In the genomic region with DNA sequence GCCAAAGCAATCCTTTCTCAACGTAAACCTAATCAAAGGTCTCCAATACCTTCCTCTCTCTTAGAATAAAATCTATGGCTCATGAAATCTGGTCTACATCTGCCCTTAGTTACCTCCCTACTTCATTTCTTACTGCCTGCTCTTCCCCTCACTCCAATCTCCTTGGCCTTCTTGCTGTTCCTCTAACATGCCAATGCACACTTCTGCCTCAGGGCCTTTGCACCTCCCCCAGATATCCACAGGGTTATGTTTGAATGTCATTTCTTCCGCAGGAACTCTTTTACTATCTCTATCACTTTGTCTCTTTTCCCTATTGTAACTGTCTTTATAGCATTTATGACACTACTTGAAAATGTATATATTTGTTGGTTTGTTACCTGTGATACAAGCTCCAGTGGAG, we compare ENCODE assay signal across 21 cellular contexts. TPM values are rescaled to one million over a fixed set of nuclear protein-coding genes. Genes with fewer than 3 reads are reported as not detected.
"Had no signal": no experiment of that assay in that cellular context is flagged by ENCODE, and none has a peak within 500 bp of the region (broad histone marks: within the 10 kb centered on the region; RNA-seq: fewer than 3 reads in every experiment).

No MANE protein-coding gene starts in this region.

- H3K4me1 ChIP-seq: pancreas, prostate gland, sigmoid colon, spleen, transverse colon, vagina had no signal

- H3K4me3 ChIP-seq: dorsolateral prefrontal cortex, pancreas, prostate gland, sigmoid colon, skin epidermis, spleen, thoracic aorta, transverse colon, vagina had no signal

- H3K27ac ChIP-seq: neutrophil, pancreas, prostate gland, sigmoid colon, skin epidermis, spleen, thoracic aorta, transverse colon, vagina had no signal

- H3K27me3 ChIP-seq: neutrophil, pancreas, sigmoid colon, spleen, transverse colon, vagina had no signal

- H3K9me3 ChIP-seq: neutrophil, pancreas, prostate gland, sigmoid colon, spleen, thoracic aorta, transverse colon, vagina had no signal

- DNase-seq: dorsolateral prefrontal cortex; effector CD4-positive, alpha-beta T cell; head of caudate nucleus; kidney; mesendoderm; naive thymus-derived CD8-positive, alpha-beta T cell; pancreas; right cardiac atrium; sigmoid colon; spleen; stimulated activated CD4-positive, alpha-beta T cell treated with anti-CD3 and anti-CD28 coated beads, Interleukin-2, amount 100 ng/mL, for 48 hours; stimulated activated naive B cell treated with anti-CD40 and anti-IgM and Interleukin-4, amounts not matched to agents 10 μg/mL and 1 μg/mL and 100 μg/mL, for 72 hours; transverse colon had no signal

- H3K36me3 ChIP-seq: neutrophil, pancreas, prostate gland, sigmoid colon, spleen, thoracic aorta, transverse colon, vagina had no signal

- ATAC-seq: left lobe of liver; naive thymus-derived CD8-positive, alpha-beta T cell; pancreas; right cardiac atrium; stimulated activated naive B cell treated with anti-CD40 and anti-IgM and Interleukin-4, amounts not matched to agents 10 μg/mL and 1 μg/mL and 100 μg/mL, for 72 hours had no signal

- FAIRE-seq: colon, frontal cortex, kidney, pancreas had no signal

RNA-seq across cellular contexts. Expression of gene PYGO1, which starts 44.3 kb away (rescaled TPM):
- total RNA-seq: naive thymus-derived CD8-positive, alpha-beta T cell had no signal
- polyA plus RNA-seq: naive thymus-derived CD8-positive, alpha-beta T cell had no signal
